ENCODE assay signal across 12 cellular contexts in genomic region chr10:23693398-23693797, GRCh38.
DNase-seq lines count a peak whose midpoint lies in the region; ATAC-seq and TF ChIP-seq lines count a peak whose summit lies in the region.
"Had no signal": no experiment of that assay in that cellular context is flagged by ENCODE, and none has a peak within 500 bp of the region (broad histone marks: within the 10 kb centered on the region; RNA-seq: fewer than 3 reads in every experiment).

No MANE protein-coding gene starts in this region.

- no peaks in the 10 kb centered on the region for H3K36me3 ChIP-seq in lower lobe of right lung
- H3K36me3 ChIP-seq in MM.1S (replicated peaks; ENCODE audit: insufficient read depth, low read length) = no peaks in the 10 kb centered on the region
- H3K36me3 ChIP-seq: sigmoid colon had no signal

- no peak overlapping the region for H3K27ac Mint-ChIP-seq in CD4-positive, alpha-beta T cell

- no peak for ATAC-seq in CD4-positive, alpha-beta T cell (ENCODE audit: poor library complexity)
- no peak for ATAC-seq in lower lobe of right lung
- ATAC-seq in GM18517 (IDR thresholded peaks at IDR 0.05; ENCODE audit: unreplicated experiment) = no peak

- no peaks in the 10 kb centered on the region for H4K20me1 ChIP-seq in MM.1S (ENCODE audit: insufficient read depth, low read length)

- peaks cover 4% of the 10 kb centered on the region for H3K4me1 Mint-ChIP-seq in CD4-positive, alpha-beta T cell (ENCODE audit: low read depth)

- in situ Hi-C loops in GM13976 (cut with MboI; ENCODE audit: low sequenced_read_pairs, unreplicated experiment) = loop anchor here (25.0 kb wide), 1 partner anchor 381 kb away; no protein-coding TSS in a partner anchor

- H3K79me2 ChIP-seq in MM.1S (ENCODE audit: low read length) = no peaks in the 10 kb centered on the region

- H3K36me3 Mint-ChIP-seq in CD4-positive, alpha-beta T cell (ENCODE audit: low read depth) = no peaks in the 10 kb centered on the region

- POLR2A ChIA-PET in CD4-positive, alpha-beta T cell (lab: Charles Lee) = no interaction called here

- no peak for TF ChIP-seq CTCF in CD4-positive, alpha-beta T cell (IDR thresholded peaks at IDR 0.05)
- TF ChIP-seq CTCF in GM13976 (IDR thresholded peaks at IDR 0.05; ENCODE audit: borderline replicate concordance, control extremely low read depth, extremely low read depth, insufficient read depth, missing control alignments) (no peak), lower lobe of right lung (IDR thresholded peaks at IDR 0.05) (no peak), MM.1S (IDR thresholded peaks at IDR 0.05; ENCODE audit: low read length) (no peak)

- no peaks in the 10 kb centered on the region for H3F3A ChIP-seq in MM.1S (ENCODE audit: insufficient read depth, low read length)

- no peak overlapping the region for H3K27ac ChIP-seq in CD4-positive, alpha-beta T cell (ENCODE audit: low read depth, low read length)
- H3K27ac ChIP-seq in lower lobe of right lung (no peak overlapping the region), MM.1S (ENCODE audit: low read length) (no peak overlapping the region)
- H3K27ac ChIP-seq: sigmoid colon had no signal

- H3K4me3 Mint-ChIP-seq in CD4-positive, alpha-beta T cell = peak overlapping the region; percentile 45

- no peak overlapping the region for H3K4me3 ChIP-seq in lower lobe of right lung
- H3K4me3 ChIP-seq in MM.1S (ENCODE audit: low read length) = no peak overlapping the region
- H3K4me3 ChIP-seq: sigmoid colon had no signal

- H2AFZ ChIP-seq in MM.1S (ENCODE audit: low read length) = no peak overlapping the region

- CTCF ChIA-PET in CD4-positive, alpha-beta T cell (lab: Charles Lee) = no interaction called here

- H3K4me1 ChIP-seq in lower lobe of right lung (peaks cover 11% of the 10 kb centered on the region), MM.1S (ENCODE audit: low read length) (no peaks in the 10 kb centered on the region)

- H3K9ac ChIP-seq in MM.1S (ENCODE audit: low read length) = no peak overlapping the region

- peaks cover 75% of the 10 kb centered on the region for H3K27me3 Mint-ChIP-seq in CD4-positive, alpha-beta T cell

- H3K9me3 ChIP-seq in CD4-positive, alpha-beta T cell (ENCODE audit: control insufficient read depth, low read length) = no peaks in the 10 kb centered on the region
- H3K9me3 ChIP-seq in lower lobe of right lung = no peaks in the 10 kb centered on the region
- no peaks in the 10 kb centered on the region for H3K9me3 ChIP-seq in MM.1S (replicated peaks; ENCODE audit: insufficient read depth, low read length)
- H3K9me3 ChIP-seq: sigmoid colon had no signal

- intact Hi-C loops in CD4-positive, alpha-beta T cell (cut with DNase I, micrococcal nuclease) = no loop called here
- intact Hi-C loops in lower lobe of right lung (cut with DNase I) = no loop called here

- H3K4me2 ChIP-seq in MM.1S (ENCODE audit: low read depth, low read length) = no peak overlapping the region

- H3K27me3 ChIP-seq in CD4-positive, alpha-beta T cell (ENCODE audit: control insufficient read depth, insufficient read depth, low read length) = peaks cover 55% of the 10 kb centered on the region
- H3K27me3 ChIP-seq in lower lobe of right lung (ENCODE audit: low read depth) (peaks cover 52% of the 10 kb centered on the region), MM.1S (replicated peaks; ENCODE audit: insufficient read depth, low read length) (no peaks in the 10 kb centered on the region)

- H3K9me3 Mint-ChIP-seq in CD4-positive, alpha-beta T cell = no peaks in the 10 kb centered on the region

- H3K9me2 ChIP-seq in MM.1S (replicated peaks; ENCODE audit: insufficient read depth, low read length) = no peaks in the 10 kb centered on the region

- no peak for DNase-seq in CD4-positive, alpha-beta T cell
- DNase-seq in GM13976 (ENCODE audit: low spot score) (peak; percentile 25), astrocyte of the hippocampus (ENCODE audit: low read depth, low spot score) (peak; percentile 10), lower lobe of right lung (peak; percentile 43), MM.1S (no peak), HK-2 (ENCODE audit: unreplicated experiment) (no peak)
- no peak for DNase-seq in activated CD8-positive, alpha-beta memory T cell treated with anti-CD3 and anti-CD28 coated beads, Interleukin-2, amount 50 U/mL, for 4 hours
- DNase-seq: activated effector memory CD4-positive, alpha-beta T cell treated with Interleukin-2 at 50 U/mL for 16 hours; NCI-H1436 treated with DMSO at 0.1 percent for 48 hours; sigmoid colon; T1000 had no signal

Comparison
In these comparisons a context has a peak if more than half of its experiments do, and no peak if none do; other contexts are left out.
1. DNase-seq: peak in GM13976 (single experiment), astrocyte of the hippocampus (single experiment) and lower lobe of right lung (single experiment); none in CD4-positive, alpha-beta T cell (0 of 10), MM.1S (single experiment), HK-2 (single experiment) and activated CD8-positive, alpha-beta memory T cell treated with anti-CD3 and anti-CD28 coated beads, Interleukin-2, amount 50 U/mL, for 4 hours (single experiment).